Comparison of ENCODE assay signal across 26 cellular contexts in the genomic region with DNA sequence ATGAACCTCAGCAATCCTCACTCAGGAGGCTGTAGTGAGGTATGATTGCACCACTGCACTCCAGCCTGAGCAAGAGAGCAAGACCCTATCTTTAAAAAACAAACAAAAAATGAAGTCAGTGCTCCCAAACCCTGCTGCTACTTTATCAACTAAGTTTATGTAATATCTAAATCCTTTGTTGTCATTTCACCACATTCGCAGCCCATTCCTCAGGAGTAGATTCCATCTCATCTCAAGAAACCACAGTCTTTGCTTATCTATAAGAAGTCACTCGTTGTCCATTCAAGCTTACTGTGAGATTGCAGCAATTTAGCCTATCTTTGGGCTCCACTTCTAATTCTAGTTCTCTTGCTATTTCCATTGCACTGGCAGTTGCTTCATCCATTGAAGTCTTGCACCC.
"Had no signal": no experiment of that assay in that cellular context is flagged by ENCODE, and none has a peak within 500 bp of the region (broad histone marks: within the 10 kb centered on the region; RNA-seq: fewer than 3 reads in every experiment).

No MANE protein-coding gene starts in this region.

- H3K27me3 Mint-ChIP-seq: naive thymus-derived CD8-positive, alpha-beta T cell; stimulated activated naive CD8-positive, alpha-beta T cell treated with anti-CD3 and anti-CD28 coated beads, Interleukin-15, Interleukin-2, amounts not matched to agents 100 ng/mL and 50 ng/mL, for 24 hours; type B pancreatic cell had no signal

- H3K36me3 ChIP-seq: left ventricle myocardium inferior, pancreas, prostate gland, suprapubic skin, thoracic aorta, tibial artery, uterus had no signal

- H3K4me1 ChIP-seq: pancreas, prostate gland, suprapubic skin, tibial artery, uterus had no signal

- H3K9me3 ChIP-seq: pancreas, prostate gland, suprapubic skin, thoracic aorta, uterus had no signal

- DNase-seq: hypothalamus; immature natural killer cell; islet precursor cell; left ventricle myocardium inferior; naive thymus-derived CD8-positive, alpha-beta T cell; nucleus accumbens; pancreas; posterior cingulate gyrus; retina; right cardiac atrium; stimulated activated CD4-positive, alpha-beta T cell treated with anti-CD3 and anti-CD28 coated beads, Interleukin-12 subunit alpha, Interleukin-12 subunit beta, amount 100 ng/mL, for 4 hours; stimulated activated CD4-positive, alpha-beta T cell treated with anti-CD3 and anti-CD28 coated beads, Interleukin-4, amount 100 ng/mL, for 24 hours; stimulated activated naive CD4-positive, alpha-beta T cell; tibial artery; uterus had no signal

- H3K4me3 ChIP-seq: left ventricle myocardium inferior, lung, pancreas, prostate gland, skin epidermis, suprapubic skin, thoracic aorta, tibial artery, uterus had no signal

- H3K36me3 Mint-ChIP-seq: stimulated activated effector memory CD8-positive, alpha-beta T cell treated with anti-CD3 and anti-CD28 coated beads, Interleukin-12 subunit alpha, Interleukin-12 subunit beta, amount 100 ng/mL, for 72 hours; type B pancreatic cell had no signal

- H3K4me3 Mint-ChIP-seq: immature natural killer cell; naive thymus-derived CD8-positive, alpha-beta T cell; nephron; neural crest cell; stimulated activated effector memory CD8-positive, alpha-beta T cell treated with anti-CD3 and anti-CD28 coated beads, Interleukin-12 subunit alpha, Interleukin-12 subunit beta, amount 100 ng/mL, for 72 hours; stimulated activated naive CD8-positive, alpha-beta T cell treated with anti-CD3 and anti-CD28 coated beads, Interleukin-15, Interleukin-2, amounts not matched to agents 100 ng/mL and 50 ng/mL, for 24 hours; type B pancreatic cell had no signal

- ATAC-seq: naive thymus-derived CD8-positive, alpha-beta T cell; pancreas; right cardiac atrium; sciatic nerve; stimulated activated effector memory CD8-positive, alpha-beta T cell treated with anti-CD3 and anti-CD28 coated beads, Interleukin-12 subunit alpha, Interleukin-12 subunit beta, amount 100 ng/mL, for 72 hours had no signal

- H3K27ac ChIP-seq: left ventricle myocardium inferior, pancreas, prostate gland, skin epidermis, suprapubic skin, thoracic aorta, tibial artery, uterus had no signal

- H3K27ac Mint-ChIP-seq: immature natural killer cell; naive thymus-derived CD8-positive, alpha-beta T cell; nephron; stimulated activated effector memory CD8-positive, alpha-beta T cell treated with anti-CD3 and anti-CD28 coated beads, Interleukin-12 subunit alpha, Interleukin-12 subunit beta, amount 100 ng/mL, for 72 hours; stimulated activated naive CD8-positive, alpha-beta T cell treated with anti-CD3 and anti-CD28 coated beads, Interleukin-15, Interleukin-2, amounts not matched to agents 100 ng/mL and 50 ng/mL, for 24 hours; type B pancreatic cell had no signal

- H3K4me1 Mint-ChIP-seq: immature natural killer cell; nephron; neural crest cell; stimulated activated effector memory CD8-positive, alpha-beta T cell treated with anti-CD3 and anti-CD28 coated beads, Interleukin-12 subunit alpha, Interleukin-12 subunit beta, amount 100 ng/mL, for 72 hours had no signal

- FAIRE-seq: pancreas had no signal

- H3K27me3 ChIP-seq: pancreas, suprapubic skin, tibial artery, uterus had no signal
